Comparison of ENCODE assay signal across 9 cellular contexts in the genomic region with DNA sequence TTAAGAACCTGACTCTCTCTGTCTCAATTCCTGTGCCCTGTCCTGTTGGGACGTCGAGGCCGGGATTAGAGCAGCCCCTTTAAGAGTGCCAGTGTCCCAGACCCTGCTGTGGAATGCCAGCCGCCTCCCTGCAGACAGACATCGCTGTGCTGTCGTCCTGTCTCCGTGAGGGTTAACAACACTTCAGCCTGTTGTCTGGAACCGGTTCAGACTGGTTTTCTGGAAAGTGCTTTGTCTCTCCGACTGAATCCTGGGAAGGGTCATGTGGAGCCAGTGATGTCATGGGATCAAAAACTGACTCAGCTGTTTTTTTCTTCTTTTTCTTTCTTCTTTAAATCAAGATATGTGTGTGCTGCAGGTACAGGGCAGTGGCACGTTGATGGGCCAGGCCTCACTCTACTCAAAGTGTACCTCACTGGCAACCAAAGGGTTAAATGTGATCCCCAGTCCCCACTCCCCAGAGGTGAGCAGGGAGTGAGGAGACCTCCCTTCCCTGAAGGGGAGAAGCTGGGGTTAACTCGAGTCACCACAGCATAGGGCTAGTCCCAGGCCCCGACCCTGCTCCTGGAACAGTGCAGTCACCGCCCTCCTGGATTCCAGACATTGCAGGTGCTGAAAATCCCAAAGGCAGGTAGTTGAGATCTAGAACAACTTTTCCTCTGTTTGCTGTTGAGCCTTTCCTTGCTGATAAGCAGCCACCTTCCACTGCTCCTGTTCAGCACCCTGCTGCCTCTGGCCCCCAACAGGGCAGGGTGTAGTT. TPM values are rescaled to one million over a fixed set of nuclear protein-coding genes. Genes with fewer than 3 reads are reported as not detected.
DNase-seq lines count a peak whose midpoint lies in the region; ATAC-seq and TF ChIP-seq lines count a peak whose summit lies in the region.
"Had no signal": no experiment of that assay in that cellular context is flagged by ENCODE, and none has a peak within 500 bp of the region (broad histone marks: within the 10 kb centered on the region; RNA-seq: fewer than 3 reads in every experiment).

No MANE protein-coding gene starts in this region.

- peaks cover 11 to 21% of the 10 kb centered on the region in 2 donors for H3K9me3 ChIP-seq in right atrium auricular region

- TF ChIP-seq CTCF in right atrium auricular region (IDR thresholded peaks at IDR 0.05) = no peak

- H3K27me3 ChIP-seq in right atrium auricular region (no peaks in the 10 kb centered on the region), rectal smooth muscle tissue (ENCODE audit: control insufficient read depth, insufficient read depth, low read length) (no peaks in the 10 kb centered on the region)

- H3K9me3 Mint-ChIP-seq in activated naive CD8-positive, alpha-beta T cell treated with anti-CD3 and anti-CD28 coated beads for 36 hours = peaks cover 27% of the 10 kb centered on the region

- peaks cover 27% of the 10 kb centered on the region for H3K36me3 ChIP-seq in right atrium auricular region
- H3K36me3 ChIP-seq in rectal smooth muscle tissue (ENCODE audit: control insufficient read depth, insufficient read depth, low read length) = peaks cover 13% of the 10 kb centered on the region

- H3K4me3 ChIP-seq in right atrium auricular region = no peak overlapping the region
- H3K4me3 ChIP-seq in rectal smooth muscle tissue (ENCODE audit: low read length) = no peak overlapping the region

- DNase-seq in EH (ENCODE audit: low read depth) = peak; percentile 29
- no peak for DNase-seq in activated naive CD8-positive, alpha-beta T cell treated with anti-CD3 and anti-CD28 coated beads for 36 hours
- no peak for DNase-seq in right atrium auricular region (ENCODE audit: low spot score)
- DNase-seq in HCEC 1CT = no peak
- no peak for DNase-seq in erythroblast (lab: John Stamatoyannopoulos, UW)
- DNase-seq in SW 1271 (lab: John Stamatoyannopoulos, UW) = no peak

- H3K4me1 Mint-ChIP-seq in activated naive CD8-positive, alpha-beta T cell treated with anti-CD3 and anti-CD28 coated beads for 36 hours = peaks cover 50% of the 10 kb centered on the region

- peaks cover 63% of the 10 kb centered on the region for H3K36me3 Mint-ChIP-seq in activated naive CD8-positive, alpha-beta T cell treated with anti-CD3 and anti-CD28 coated beads for 36 hours

- no peaks in the 10 kb centered on the region for H3K27me3 Mint-ChIP-seq in activated naive CD8-positive, alpha-beta T cell treated with anti-CD3 and anti-CD28 coated beads for 36 hours

- no peak for ATAC-seq in HG03045 (IDR thresholded peaks at IDR 0.05; ENCODE audit: unreplicated experiment)
- ATAC-seq: Panc1 had no signal

- H3K4me3 Mint-ChIP-seq in activated naive CD8-positive, alpha-beta T cell treated with anti-CD3 and anti-CD28 coated beads for 36 hours = no peak overlapping the region

- no peak for TF ChIP-seq POLR2A in erythroblast (IDR thresholded peaks at IDR 0.05; ENCODE audit: low read length)

- H3K4me1 ChIP-seq in right atrium auricular region (peaks cover 0 to 53% of the 10 kb centered on the region in 2 donors), rectal smooth muscle tissue (ENCODE audit: control insufficient read depth, insufficient read depth, low read length) (peaks cover 37% of the 10 kb centered on the region)

- H3K27ac ChIP-seq in right atrium auricular region (peak overlapping the region; percentile 72 to 76), rectal smooth muscle tissue (ENCODE audit: low read depth, low read length) (peak overlapping the region; percentile 29)

- peak overlapping the region; percentile 17 for H3K27ac Mint-ChIP-seq in activated naive CD8-positive, alpha-beta T cell treated with anti-CD3 and anti-CD28 coated beads for 36 hours

- no peak overlapping the region for H3K9ac ChIP-seq in rectal smooth muscle tissue (ENCODE audit: low read length)

RNA-seq across cellular contexts. Expression of gene TSSK6, which starts 50.8 kb away (rescaled TPM):
- 1 to 10 TPM; 3.0 to 3.1 TPM for total RNA-seq in activated naive CD8-positive, alpha-beta T cell treated with anti-CD3 and anti-CD28 coated beads for 36 hours
- 1 to 10 TPM; 1.2 to 1.3 TPM for total RNA-seq in right atrium auricular region

RNA-seq across cellular contexts. Expression of gene NDUFA13, which starts 51.5 kb away (rescaled TPM):
- 100 to 1,000 TPM; 306 to 312 TPM for total RNA-seq in activated naive CD8-positive, alpha-beta T cell treated with anti-CD3 and anti-CD28 coated beads for 36 hours
- total RNA-seq in right atrium auricular region = 100 to 1,000 TPM in 1 of 2 donors, 10 to 100 TPM in 1; 59.3 to 198 TPM

RNA-seq across cellular contexts. Expression of gene GATAD2A, which starts 59.0 kb away (rescaled TPM):
- 100 to 1,000 TPM; 196 to 202 TPM for total RNA-seq in activated naive CD8-positive, alpha-beta T cell treated with anti-CD3 and anti-CD28 coated beads for 36 hours
- 10 to 100 TPM; 27.7 to 32.9 TPM for total RNA-seq in right atrium auricular region

Comparison
In these comparisons a context has a peak if more than half of its experiments do, and no peak if none do; other contexts are left out.
1. RNA of gene GATAD2A, which starts 59.0 kb away (total RNA-seq): 196 to 202 TPM in activated naive CD8-positive, alpha-beta T cell treated with anti-CD3 and anti-CD28 coated beads for 36 hours; 27.7 to 32.9 TPM in right atrium auricular region; every median in the first group is over 4 times any median in the second.